ENCODE assay signal across 12 cellular contexts in genomic region chr2:65536596-65536995, GRCh38.
DNase-seq lines count a peak whose midpoint lies in the region; ATAC-seq and TF ChIP-seq lines count a peak whose summit lies in the region.
"Had no signal": no experiment of that assay in that cellular context is flagged by ENCODE, and none has a peak within 500 bp of the region (broad histone marks: within the 10 kb centered on the region; RNA-seq: fewer than 3 reads in every experiment).

No MANE protein-coding gene starts in this region.

- H3K36me3 ChIP-seq in psoas muscle (ENCODE audit: insufficient read depth in 1 of 2, low read depth in 1 of 2) = no peaks in the 10 kb centered on the region

- intact Hi-C loops in psoas muscle (cut with DNase I) = no loop called here

- H3K4me3 ChIP-seq in NB4 (ENCODE audit: low read depth, low read length) = no peak overlapping the region
- no peak overlapping the region for H3K4me3 ChIP-seq in psoas muscle

- no peak for TF ChIP-seq POLR2A in NB4 (IDR thresholded peaks at IDR 0.05; ENCODE audit: extremely low read depth, insufficient read length)

- DNase-seq in NB4 (ENCODE audit: low read depth) (peak; percentile 42), kidney tubule cell (ENCODE audit: low spot score) (no peak), NCI-H1105 treated with DMSO at 0.1 percent for 48 hours (lab: John Stamatoyannopoulos, UW) (no peak), psoas muscle (no peak)
- no peak for DNase-seq in effector CD8-positive, alpha-beta T cell (lab: John Stamatoyannopoulos, UW)
- DNase-seq: islet precursor cell, natural killer cell, NCI-H510A had no signal

- H3K9me3 ChIP-seq in psoas muscle = no peaks in the 10 kb centered on the region

- H3K27ac ChIP-seq in psoas muscle = no peak overlapping the region
- H3K27ac ChIP-seq: HL-60 had no signal

- WGBS in psoas muscle, 3 donors = 87 to 91% (median 88%) methylated on average over 4 of the region's 4 CpGs

- TF ChIP-seq CTCF in NB4 (IDR thresholded peaks at IDR 0.05; ENCODE audit: low read depth, low read length) (no peak), psoas muscle (IDR thresholded peaks at IDR 0.05) (no peak)

- no peaks in the 10 kb centered on the region for H3K27me3 ChIP-seq in psoas muscle (ENCODE audit: insufficient read depth in 3 of 3, low read length in 2 of 3)

- no peaks in the 10 kb centered on the region for H3K4me1 ChIP-seq in psoas muscle

- ATAC-seq in GM18867 (IDR thresholded peaks at IDR 0.05; ENCODE audit: unreplicated experiment) (peak; percentile 79), GM21423 (IDR thresholded peaks at IDR 0.05; ENCODE audit: unreplicated experiment) (peak; percentile 81), HG02973 (IDR thresholded peaks at IDR 0.05; ENCODE audit: unreplicated experiment) (peak; percentile 92), psoas muscle (no peak)
- ATAC-seq: natural killer cell had no signal

Comparison
In these comparisons a context has a peak if more than half of its experiments do, and no peak if none do; other contexts are left out.
1. ATAC-seq: peak in GM18867 (single experiment), GM21423 (single experiment) and HG02973 (single experiment); none in psoas muscle (0 of 4).